Comparison of ENCODE assay signal across 14 cellular contexts in the genomic region with DNA sequence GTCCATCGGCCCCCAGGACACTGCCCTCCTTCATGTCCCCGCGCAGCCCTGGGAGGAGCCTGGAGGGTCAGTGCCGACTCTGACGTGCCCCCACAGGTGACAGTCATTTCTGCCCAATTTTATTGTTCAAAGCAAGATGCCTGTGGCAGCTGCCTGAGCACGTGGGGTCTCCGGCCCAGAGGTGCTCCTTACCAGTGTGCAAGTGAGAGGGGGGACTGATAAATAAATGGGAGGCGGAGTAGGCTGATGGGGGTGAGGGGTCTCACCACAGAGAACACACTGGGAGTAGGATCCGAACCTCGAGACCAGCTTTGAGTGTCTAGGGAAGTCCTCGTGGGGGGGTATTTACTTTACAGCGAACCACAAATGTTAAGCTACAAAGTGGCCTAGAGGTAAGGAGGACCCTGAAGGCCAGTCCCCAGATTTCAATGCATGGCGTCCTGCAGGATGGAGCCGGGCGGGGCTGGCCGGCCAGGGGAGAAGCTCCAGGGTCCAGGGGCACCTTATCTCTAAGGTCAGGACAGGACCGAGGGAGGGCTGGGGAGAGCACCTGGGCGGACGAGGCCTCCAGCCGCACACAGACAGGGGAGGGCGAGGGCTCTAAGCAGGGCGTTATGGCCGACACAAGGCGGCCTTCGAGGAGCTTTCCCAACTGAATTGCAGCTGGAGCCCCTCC.
DNase-seq lines count a peak whose midpoint lies in the region; ATAC-seq, FAIRE-seq and TF ChIP-seq lines count a peak whose summit lies in the region.
"Had no signal": no experiment of that assay in that cellular context is flagged by ENCODE, and none has a peak within 500 bp of the region (broad histone marks: within the 10 kb centered on the region; RNA-seq: fewer than 3 reads in every experiment).

No MANE protein-coding gene starts in this region.

- H3K4me1 ChIP-seq in SK-N-SH (ENCODE audit: control insufficient read depth in 1 of 2, insufficient read depth in 2 of 2, low read depth in 1 of 2, low read length in 1 of 2) (peaks cover 0 to 11% of the 10 kb centered on the region in 2 experiments; a peak in 1 of 4 replicates), H1 (replicated peaks in 1 of 4; ENCODE audit: control insufficient read depth in 3 of 4, insufficient read depth in 4 of 4, low read length in 3 of 4) (peaks cover 0 to 8% (median 1%) of the 10 kb centered on the region in 4 experiments; a peak in 3 of 7 replicates), trophoblast cell (ENCODE audit: control insufficient read depth in 1 of 2, insufficient read depth in 2 of 2, low read length in 2 of 2) (peaks cover 8 to 10% of the 10 kb centered on the region in 2 experiments), left lung (peaks cover 0 to 8% of the 10 kb centered on the region in 2 donors)
- H3K4me1 ChIP-seq: pancreas had no signal

- no peaks in the 10 kb centered on the region for H3K9me2 ChIP-seq in SK-N-SH

- H2BK5ac ChIP-seq in H1 (ENCODE audit: low read depth, low read length) (no peak overlapping the region), trophoblast cell (ENCODE audit: low read depth, low read length, poor library complexity) (no peak overlapping the region)

- peak; percentile 32 for DNase-seq in SK-N-SH
- peak; percentile 20 for DNase-seq in GM20000 (ENCODE audit: low spot score)
- no peak for DNase-seq in H1 (ENCODE audit: low read depth in 1 of 2, low spot score in 2 of 2)
- no peak for DNase-seq in trophoblast cell
- no peak for DNase-seq in left lung
- DNase-seq in hippocampal formation (lab: John Stamatoyannopoulos, UW), result no peak
- no peak for DNase-seq in activated CD4-positive, CD25-positive, alpha-beta regulatory T cell treated with anti-CD3 and anti-CD28 coated beads, Interleukin-2, amount 50 U/mL, for 72 hours
- DNase-seq: activated gamma-delta T cell treated with Interleukin-2 at 50 U/mL for 16 hours; effector memory CD8-positive, alpha-beta T cell; NCI-H1694 had no signal

- H3K18ac ChIP-seq in H1 (ENCODE audit: extremely low read depth, low read length) (no peak overlapping the region), trophoblast cell (ENCODE audit: low read length) (no peak overlapping the region)

- H3K23ac ChIP-seq in H1 (ENCODE audit: insufficient read length) (no peak overlapping the region), trophoblast cell (ENCODE audit: low read length) (no peak overlapping the region)

- H2AK5ac ChIP-seq in H1 (ENCODE audit: low read depth, low read length) (no peak overlapping the region), trophoblast cell (ENCODE audit: low read length) (no peak overlapping the region)

- H3K79me1 ChIP-seq in H1 (ENCODE audit: low read depth, low read length) (no peaks in the 10 kb centered on the region), trophoblast cell (ENCODE audit: low read length) (peaks cover 10% of the 10 kb centered on the region)

- TF ChIP-seq POLR2A in H1 (IDR thresholded peaks at IDR 0.05; ENCODE audit: control extremely low read depth in 1 of 2, low read depth in 2 of 2, low read length in 2 of 2), result no peak

- H3K4me2 ChIP-seq in SK-N-SH, result no peak overlapping the region
- H3K4me2 ChIP-seq in H1 (ENCODE audit: insufficient read depth in 1 of 2, low read depth in 2 of 2, low read length in 2 of 2), result peak overlapping the region; percentile 62 to 77; a peak in 1 of 4 replicates
- no peak overlapping the region for H3K4me2 ChIP-seq in trophoblast cell (ENCODE audit: low read length)

- H3K9ac ChIP-seq in SK-N-SH, result no peak overlapping the region
- no peak overlapping the region for H3K9ac ChIP-seq in H1 (replicated peaks in 1 of 4; ENCODE audit: extremely low read depth in 1 of 4, low read depth in 3 of 4, low read length in 3 of 4)
- no peak overlapping the region for H3K9ac ChIP-seq in trophoblast cell (ENCODE audit: low read length)

- no peak for FAIRE-seq in H1 (lab: Jason Lieb, UNC)
- FAIRE-seq: pancreas had no signal

- H2BK120ac ChIP-seq in H1 (replicated peaks; ENCODE audit: low read depth, low read length), result no peak overlapping the region
- no peak overlapping the region for H2BK120ac ChIP-seq in trophoblast cell (ENCODE audit: insufficient read depth, low read length, poor library complexity)

- no peak overlapping the region for H2BK20ac ChIP-seq in H1 (ENCODE audit: low read length)

- TF ChIP-seq RAD21 in SK-N-SH (IDR thresholded peaks at IDR 0.05; ENCODE audit: low read length) (no peak), H1 (IDR thresholded peaks at IDR 0.05 in 1 of 2, conservative IDR thresholded peaks at IDR 0.05 in 1 of 2; ENCODE audit: low read depth in 2 of 2, low read length in 2 of 2) (no peak)

- POLR2A ChIA-PET in SK-N-SH (lab: Yijun Ruan, JAX) (no interaction called here), H1 (lab: Charles Lee; ENCODE audit: partially characterized antibody) (interaction anchor here (0.6 to 1.1 kb wide), 2 partner anchors 19 to 364 kb away, joined by 3 read pairs; no protein-coding TSS in a partner anchor)

- TF ChIP-seq EP300 in SK-N-SH (IDR thresholded peaks at IDR 0.05; ENCODE audit: borderline replicate concordance in 1 of 2, low read depth in 1 of 2, low read length in 1 of 2), result no peak
- TF ChIP-seq EP300 in H1 (IDR thresholded peaks at IDR 0.05; ENCODE audit: borderline replicate concordance in 1 of 2, low read depth in 2 of 2, low read length in 2 of 2), result no peak

- TF ChIP-seq CTCF in SK-N-SH (IDR thresholded peaks at IDR 0.05) (no peak), GM20000 (IDR thresholded peaks at IDR 0.05; ENCODE audit: extremely low read depth, missing control alignments) (no peak), H1 (IDR thresholded peaks at IDR 0.05; ENCODE audit: control extremely low read depth in 1 of 3, insufficient read depth in 1 of 3, low read depth in 1 of 3, low read length in 3 of 3) (no peak), left lung (IDR thresholded peaks at IDR 0.05) (no peak)

- H3K27ac ChIP-seq in SK-N-SH (ENCODE audit: low read depth in 2 of 2, low read length in 1 of 2) (no peak overlapping the region), H1 (ENCODE audit: low read depth, low read length) (no peak overlapping the region), trophoblast cell (ENCODE audit: low read depth, low read length) (no peak overlapping the region), left lung (no peak overlapping the region)
- H3K27ac ChIP-seq: RWPE1 had no signal

- CTCF ChIA-PET in SK-N-SH (lab: Yijun Ruan, JAX) (interaction anchor here (1.0 to 2.9 kb wide), 4 partner anchors 25 to 710 kb away, joined by 3 to 31 read pairs (median 4); no protein-coding TSS in a partner anchor), H1 (lab: Charles Lee; ENCODE audit: partially characterized antibody) (interaction anchor here (0.6 to 2.5 kb wide), 9 partner anchors 9 to 331 kb away, joined by 3 to 10 read pairs (median 4); no protein-coding TSS in a partner anchor)

- H4K20me1 ChIP-seq in SK-N-SH (ENCODE audit: insufficient read depth) (no peaks in the 10 kb centered on the region), H1 (replicated peaks in 1 of 2; ENCODE audit: control insufficient read depth in 1 of 2, insufficient read depth in 2 of 2, low read length in 2 of 2) (no peaks in the 10 kb centered on the region)

- H3K4me3 ChIP-seq in SK-N-SH (ENCODE audit: low read depth in 2 of 2, low read length in 1 of 2) (no peak overlapping the region), H1 (ENCODE audit: extremely low read depth in 1 of 4, insufficient read depth in 2 of 4, low read depth in 3 of 4, low read length in 4 of 4) (no peak overlapping the region), trophoblast cell (ENCODE audit: low read depth, low read length) (no peak overlapping the region), left lung (no peak overlapping the region)

- H4K8ac ChIP-seq in H1 (ENCODE audit: extremely low read depth, insufficient read depth, low read length) (no peak overlapping the region; the same call in 1 of the 2 replicates), trophoblast cell (ENCODE audit: low read depth, low read length) (peak overlapping the region; percentile 2)

- H3K79me2 ChIP-seq in SK-N-SH (ENCODE audit: insufficient read depth) (no peaks in the 10 kb centered on the region), H1 (ENCODE audit: control insufficient read depth in 1 of 2, insufficient read depth in 2 of 2, low read length in 2 of 2) (no peaks in the 10 kb centered on the region), trophoblast cell (ENCODE audit: control insufficient read depth, insufficient read depth, low read length, poor library complexity) (no peaks in the 10 kb centered on the region)

- H3K4ac ChIP-seq in H1 (replicated peaks; ENCODE audit: insufficient read length, low read depth, low read length) (no peak overlapping the region), trophoblast cell (ENCODE audit: low read depth, low read length) (no peak overlapping the region)

- no peaks in the 10 kb centered on the region for H3K27me3 ChIP-seq in SK-N-SH (ENCODE audit: insufficient read depth)
- H3K27me3 ChIP-seq in H1 (replicated peaks in 1 of 4; ENCODE audit: control insufficient read depth in 3 of 4, extremely low read depth in 1 of 4, insufficient read depth in 3 of 4, low read length in 3 of 4), result peaks cover 2 to 18% (median 10%) of the 10 kb centered on the region in 4 experiments; a peak in 6 of 7 replicates
- H3K27me3 ChIP-seq in trophoblast cell (ENCODE audit: insufficient read depth, low read length), result no peaks in the 10 kb centered on the region
- H3K27me3 ChIP-seq in left lung, result peaks cover 0 to 70% of the 10 kb centered on the region in 2 donors
- H3K27me3 ChIP-seq: MG63, pancreas had no signal

- ATAC-seq in SK-N-SH treated with all-trans-retinoic acid at 6 μM for 48 hours (no peak), left lung (no peak)
- ATAC-seq: effector memory CD8-positive, alpha-beta T cell had no signal

- H3K23me2 ChIP-seq in H1 (ENCODE audit: low read depth, low read length), result peaks cover 4% of the 10 kb centered on the region; the same call in 1 of the 2 replicates

- H4K5ac ChIP-seq in H1 (ENCODE audit: insufficient read length, low read depth, low read length), result no peak overlapping the region

- no peak overlapping the region for H4K12ac ChIP-seq in trophoblast cell (ENCODE audit: low read depth, low read length)

- no peak overlapping the region for H3K14ac ChIP-seq in H1 (ENCODE audit: insufficient read length)
- H3K14ac ChIP-seq in trophoblast cell (ENCODE audit: low read length), result no peak overlapping the region

- 92% methylated on average over 24 of the region's 25 CpGs for WGBS in SK-N-SH (ENCODE audit: low lambda C conversion rate)
- 92% methylated on average over 25 of the region's 25 CpGs; no CpG with 5 or more reads in 1 of the 2 experiments for WGBS in H1 (ENCODE audit: extremely low coverage in 1 of 2, insufficient coverage in 1 of 2, insufficient read length in 1 of 2, insufficient replicate concordance in 2 of 2, low coverage in 1 of 2, low lambda C conversion rate in 2 of 2, missing lambda C conversion rate in 1 of 2), 2 experiments
- no CpG with 5 or more reads among the region's 25 CpGs for WGBS in trophoblast cell (ENCODE audit: extremely low coverage, insufficient coverage, insufficient read length)

- H3K36me3 ChIP-seq in SK-N-SH (replicated peaks in 1 of 2; ENCODE audit: control insufficient read depth in 1 of 2, insufficient read depth in 2 of 2, low read length in 1 of 2), result no peaks in the 10 kb centered on the region
- no peaks in the 10 kb centered on the region for H3K36me3 ChIP-seq in H1 (ENCODE audit: control insufficient read depth in 2 of 4, insufficient read depth in 4 of 4, low read length in 3 of 4)
- no peaks in the 10 kb centered on the region for H3K36me3 ChIP-seq in trophoblast cell (ENCODE audit: control insufficient read depth in 1 of 2, insufficient read depth in 2 of 2, low read length in 2 of 2)
- no peaks in the 10 kb centered on the region for H3K36me3 ChIP-seq in left lung
- H3K36me3 ChIP-seq: MG63, pancreas had no signal

- no peak overlapping the region for H3K56ac ChIP-seq in H1 (replicated peaks; ENCODE audit: insufficient read length, low read depth, low read length)

- no peak overlapping the region for H4K91ac ChIP-seq in H1 (replicated peaks; ENCODE audit: insufficient read length, low read length)
- peak overlapping the region; percentile 40 for H4K91ac ChIP-seq in trophoblast cell (ENCODE audit: low read depth, low read length)

- intact Hi-C loops in left lung (cut with DNase I), result loop anchor here in 1 of 2 donors (10.0 kb wide), 1 partner anchor 271 kb away; no protein-coding TSS in a partner anchor

- H2BK15ac ChIP-seq in H1 (ENCODE audit: low read length), result no peak overlapping the region

- H3K9me3 ChIP-seq in SK-N-SH (no peaks in the 10 kb centered on the region), H1 (ENCODE audit: insufficient read depth in 2 of 2, low read depth in 1 of 2, low read length in 1 of 2) (no peaks in the 10 kb centered on the region), trophoblast cell (ENCODE audit: insufficient read depth, low read depth, low read length) (peaks cover 2% of the 10 kb centered on the region), left lung (no peaks in the 10 kb centered on the region)
- H3K9me3 ChIP-seq: MG63, pancreas had no signal

- H2AFZ ChIP-seq in SK-N-SH (ENCODE audit: low read depth) (no peak overlapping the region), H1 (ENCODE audit: low read length) (no peak overlapping the region), trophoblast cell (ENCODE audit: insufficient read depth, low read length, poor library complexity) (no peak overlapping the region)

- H2BK12ac ChIP-seq in H1 (ENCODE audit: low read depth, low read length) (no peak overlapping the region), trophoblast cell (ENCODE audit: low read length) (peak overlapping the region; percentile 6)

- H3F3A ChIP-seq in SK-N-SH (replicated peaks; ENCODE audit: insufficient read depth), result no peaks in the 10 kb centered on the region

Comparison
In these comparisons a context has a peak if more than half of its experiments do, and no peak if none do; other contexts are left out.
1. DNase-seq: peak in SK-N-SH (single experiment) and GM20000 (single experiment); none in H1 (0 of 2), trophoblast cell (0 of 2), left lung (0 of 2), hippocampal formation (0 of 2) and activated CD4-positive, CD25-positive, alpha-beta regulatory T cell treated with anti-CD3 and anti-CD28 coated beads, Interleukin-2, amount 50 U/mL, for 72 hours (single experiment).
2. H3K4me2 ChIP-seq: peak in H1 (2 of 2); none in SK-N-SH (single experiment) and trophoblast cell (single experiment).